ENCODE assay signal across 8 cellular contexts in genomic region chr7:135414850-135415439, GRCh38.
DNase-seq lines count a peak whose midpoint lies in the region; ATAC-seq, FAIRE-seq and TF ChIP-seq lines count a peak whose summit lies in the region.

No MANE protein-coding gene starts in this region.

- FAIRE-seq in RCC 7860 (lab: Jason Lieb, UNC) = peak; percentile 67

- no peaks in the 10 kb centered on the region for H3K27me3 Mint-ChIP-seq in nephron progenitor cell (ENCODE audit: low read depth, poor library complexity)

- H3K36me3 Mint-ChIP-seq in nephron progenitor cell (ENCODE audit: low read depth) = peaks cover 5% of the 10 kb centered on the region

- peak; percentile 56 for TF ChIP-seq CTCF in nephron progenitor cell (IDR thresholded peaks at IDR 0.05)

- ATAC-seq in HG03354 (IDR thresholded peaks at IDR 0.05; ENCODE audit: poor library complexity, severe bottlenecking, unreplicated experiment) = peak; percentile 57
- ATAC-seq in HG03439 (IDR thresholded peaks at IDR 0.05; ENCODE audit: unreplicated experiment) = no peak

- H3K4me3 Mint-ChIP-seq in nephron progenitor cell = no peak overlapping the region

- no peak overlapping the region for H3K27ac Mint-ChIP-seq in nephron progenitor cell

- DNase-seq in NCI-H2171 treated with DMSO at 0.1 percent for 48 hours (lab: John Stamatoyannopoulos, UW) = peak; percentile 34
- DNase-seq in NCI-H2171 (lab: John Stamatoyannopoulos, UW) = no peak
- peak; percentile 26 for DNase-seq in RCC 7860 (ENCODE audit: low spot score)
- peak; percentile 80 for DNase-seq in dermis blood vessel endothelial cell
- DNase-seq in nephron progenitor cell = peak; percentile 21
- DNase-seq in NCI-H1930 (lab: John Stamatoyannopoulos, UW) = no peak

- H3K4me1 Mint-ChIP-seq in nephron progenitor cell = no peaks in the 10 kb centered on the region

- no peaks in the 10 kb centered on the region for H3K9me3 Mint-ChIP-seq in nephron progenitor cell

Comparison
In these comparisons a context has a peak if more than half of its experiments do, and no peak if none do; other contexts are left out.
1. DNase-seq: peak in NCI-H2171 treated with DMSO at 0.1 percent for 48 hours (single experiment), RCC 7860 (single experiment), dermis blood vessel endothelial cell (single experiment) and nephron progenitor cell (single experiment); none in NCI-H2171 (single experiment) and NCI-H1930 (0 of 2).